Comparison of ENCODE assay signal across 10 cellular contexts in genomic region chr3:98986073-98986472, GRCh38.
DNase-seq lines count a peak whose midpoint lies in the region; ATAC-seq, FAIRE-seq and TF ChIP-seq lines count a peak whose summit lies in the region.
"Had no signal": no experiment of that assay in that cellular context is flagged by ENCODE, and none has a peak within 500 bp of the region (broad histone marks: within the 10 kb centered on the region; RNA-seq: fewer than 3 reads in every experiment).

No MANE protein-coding gene starts in this region.

- peak; percentile 8 for FAIRE-seq in GM19239 (lab: Jason Lieb, UNC)
- FAIRE-seq: TTC549 had no signal

- H3K4me1 Mint-ChIP-seq in natural killer cell treated with Interleukin-12 subunit alpha and Interleukin-12 subunit beta and Interleukin-15 and Interleukin-18, amount 100 ng/mL, for 72 hours (ENCODE audit: low read depth in 2 of 2): no peaks in the 10 kb centered on the region

- peak overlapping the region; percentile 58; the same call in 1 of the 2 replicates for H3K27ac ChIP-seq in SK-N-MC

- no peak for TF ChIP-seq CTCF in fibroblast of the aortic adventitia (IDR thresholded peaks at IDR 0.05; ENCODE audit: insufficient read depth, low read length)

- H3K36me3 Mint-ChIP-seq in natural killer cell treated with Interleukin-12 subunit alpha and Interleukin-12 subunit beta and Interleukin-15 and Interleukin-18, amount 100 ng/mL, for 72 hours: no peaks in the 10 kb centered on the region

- DNase-seq in GM19239 (ENCODE audit: insufficient read length, low spot score): no peak
- DNase-seq in SK-N-MC (ENCODE audit: low read depth, low spot score): no peak
- peak; percentile 86 for DNase-seq in fibroblast of the aortic adventitia (ENCODE audit: low read depth)
- peak; percentile 96 for DNase-seq in non-pigmented ciliary epithelial cell (ENCODE audit: low read depth)
- no peak for DNase-seq in natural killer cell treated with Interleukin-12 subunit alpha and Interleukin-12 subunit beta and Interleukin-15 and Interleukin-18, amount 100 ng/mL, for 72 hours (ENCODE audit: low spot score)
- no peak for DNase-seq in NCI-H2196 treated with DMSO at 0.1 percent for 48 hours (lab: John Stamatoyannopoulos, UW; ENCODE audit: unreplicated experiment)
- no peak for DNase-seq in GOT3 (lab: John Stamatoyannopoulos, UW)
- DNase-seq in mucosa of gallbladder (ENCODE audit: low spot score): no peak
- DNase-seq: NCI-H1092 treated with DMSO at 0.1 percent for 48 hours had no signal

- H3K27me3 Mint-ChIP-seq in natural killer cell treated with Interleukin-12 subunit alpha and Interleukin-12 subunit beta and Interleukin-15 and Interleukin-18, amount 100 ng/mL, for 72 hours: no peaks in the 10 kb centered on the region

- no peak overlapping the region for H3K9ac ChIP-seq in SK-N-MC (ENCODE audit: insufficient read length)

- no peak overlapping the region for H3K4me3 Mint-ChIP-seq in natural killer cell treated with Interleukin-12 subunit alpha and Interleukin-12 subunit beta and Interleukin-15 and Interleukin-18, amount 100 ng/mL, for 72 hours

- no peak overlapping the region for H3K27ac Mint-ChIP-seq in natural killer cell treated with Interleukin-12 subunit alpha and Interleukin-12 subunit beta and Interleukin-15 and Interleukin-18, amount 100 ng/mL, for 72 hours

- no peaks in the 10 kb centered on the region for H3K9me3 ChIP-seq in SK-N-MC (ENCODE audit: low read depth, low read length)

- peak overlapping the region; percentile 25; the same call in 1 of the 2 replicates for H3K4me3 ChIP-seq in SK-N-MC
- H3K4me3 ChIP-seq in fibroblast of the aortic adventitia (ENCODE audit: low read depth, low read length): no peak overlapping the region

- ATAC-seq in natural killer cell treated with Interleukin-12 subunit alpha and Interleukin-12 subunit beta and Interleukin-15 and Interleukin-18, amount 100 ng/mL, for 72 hours: no peak

- H3K36me3 ChIP-seq in SK-N-MC (ENCODE audit: insufficient read depth, low read length): no peaks in the 10 kb centered on the region

- no peaks in the 10 kb centered on the region for H3K9me3 Mint-ChIP-seq in natural killer cell treated with Interleukin-12 subunit alpha and Interleukin-12 subunit beta and Interleukin-15 and Interleukin-18, amount 100 ng/mL, for 72 hours

Comparison
In these comparisons a context has a peak if more than half of its experiments do, and no peak if none do; other contexts are left out.
1. DNase-seq: peak in fibroblast of the aortic adventitia (single experiment) and non-pigmented ciliary epithelial cell (single experiment); none in GM19239 (single experiment), SK-N-MC (single experiment), natural killer cell treated with Interleukin-12 subunit alpha and Interleukin-12 subunit beta and Interleukin-15 and Interleukin-18, amount 100 ng/mL, for 72 hours (single experiment), NCI-H2196 treated with DMSO at 0.1 percent for 48 hours (single experiment), GOT3 (single experiment) and mucosa of gallbladder (single experiment).